ENCODE assay signal across 8 cellular contexts in the genomic region with DNA sequence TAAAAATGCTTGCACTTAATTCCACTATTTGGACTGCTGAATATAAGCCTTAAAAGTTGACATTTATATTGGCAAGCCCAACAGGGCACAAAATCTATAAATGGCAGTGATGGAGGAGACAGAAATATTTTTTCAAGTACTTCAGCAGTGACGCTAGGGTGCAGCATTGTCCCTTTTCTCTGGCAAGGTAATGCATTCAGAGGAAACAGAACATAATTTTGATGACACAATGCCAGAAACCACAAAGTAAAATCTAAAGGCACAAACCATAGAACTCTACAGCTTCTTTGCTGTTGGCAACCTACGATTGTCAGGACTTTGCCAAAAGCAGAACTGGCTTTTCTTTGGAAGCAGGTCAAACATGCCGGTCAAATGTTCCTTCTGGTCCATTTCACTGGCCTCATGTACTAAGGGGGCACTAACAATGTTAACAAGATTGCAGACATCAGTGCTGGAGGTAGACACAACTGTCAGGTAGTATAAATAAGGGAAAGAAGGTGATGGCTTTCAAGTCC. TPM values are rescaled to one million over a fixed set of nuclear protein-coding genes. Genes with fewer than 3 reads are reported as not detected.
DNase-seq lines count a peak whose midpoint lies in the region; ATAC-seq and TF ChIP-seq lines count a peak whose summit lies in the region.

No MANE protein-coding gene starts in this region.

- peak overlapping the region; percentile 56 for H3K4me3 Mint-ChIP-seq in natural killer cell
- peak overlapping the region; percentile 58 for H3K4me3 Mint-ChIP-seq in stimulated activated naive CD8-positive, alpha-beta T cell treated with anti-CD3 and anti-CD28 coated beads, Interleukin-15, Interleukin-2, amounts not matched to agents 100 ng/mL and 50 ng/mL, for 24 hours

- no peak for TF ChIP-seq POLR2A in erythroblast (IDR thresholded peaks at IDR 0.05; ENCODE audit: low read length)

- intact Hi-C loops in natural killer cell (cut with micrococcal nuclease) = loop anchor here (1.0 to 2.0 kb wide), 5 partner anchors 20 to 434 kb away; no protein-coding TSS in a partner anchor

- DNase-seq in COLO829 (ENCODE audit: low spot score) (peak; percentile 76), GM20000 (ENCODE audit: low spot score) (peak; percentile 62), HT-29 (ENCODE audit: low spot score) (peak; percentile 90), OCI-M1 (lab: John Stamatoyannopoulos, UW) (peak; percentile 100), activated T-cell treated with anti-CD3 and anti-CD28 coated beads for 24 hours (ENCODE audit: low read depth) (peak; percentile 71), erythroblast (lab: John Stamatoyannopoulos, UW) (peak; percentile 85 to 88), natural killer cell (peak; percentile 59)

- peak; percentile 83 to 93 (median 86) for ATAC-seq in natural killer cell

- peak overlapping the region; percentile 84 to 95 for H3K27ac Mint-ChIP-seq in natural killer cell
- H3K27ac Mint-ChIP-seq in stimulated activated naive CD8-positive, alpha-beta T cell treated with anti-CD3 and anti-CD28 coated beads, Interleukin-15, Interleukin-2, amounts not matched to agents 100 ng/mL and 50 ng/mL, for 24 hours = peak overlapping the region; percentile 96

- no peaks in the 10 kb centered on the region for H3K27me3 Mint-ChIP-seq in natural killer cell (ENCODE audit: low read depth in 2 of 2)
- no peaks in the 10 kb centered on the region for H3K27me3 Mint-ChIP-seq in stimulated activated naive CD8-positive, alpha-beta T cell treated with anti-CD3 and anti-CD28 coated beads, Interleukin-15, Interleukin-2, amounts not matched to agents 100 ng/mL and 50 ng/mL, for 24 hours

- peaks cover 40 to 41% of the 10 kb centered on the region in 2 donors for H3K4me1 Mint-ChIP-seq in natural killer cell
- H3K4me1 Mint-ChIP-seq in stimulated activated naive CD8-positive, alpha-beta T cell treated with anti-CD3 and anti-CD28 coated beads, Interleukin-15, Interleukin-2, amounts not matched to agents 100 ng/mL and 50 ng/mL, for 24 hours (ENCODE audit: low read depth) = peaks cover 53% of the 10 kb centered on the region

- peaks cover 5% of the 10 kb centered on the region for H3K36me3 Mint-ChIP-seq in natural killer cell
- H3K36me3 Mint-ChIP-seq in stimulated activated naive CD8-positive, alpha-beta T cell treated with anti-CD3 and anti-CD28 coated beads, Interleukin-15, Interleukin-2, amounts not matched to agents 100 ng/mL and 50 ng/mL, for 24 hours (ENCODE audit: low read depth) = peaks cover 73% of the 10 kb centered on the region

- TF ChIP-seq CTCF in GM20000 (IDR thresholded peaks at IDR 0.05; ENCODE audit: extremely low read depth, missing control alignments) (peak; percentile 41), natural killer cell (IDR thresholded peaks at IDR 0.05) (peak; percentile 88)

- no peaks in the 10 kb centered on the region for H3K9me3 Mint-ChIP-seq in natural killer cell
- no peaks in the 10 kb centered on the region for H3K9me3 Mint-ChIP-seq in stimulated activated naive CD8-positive, alpha-beta T cell treated with anti-CD3 and anti-CD28 coated beads, Interleukin-15, Interleukin-2, amounts not matched to agents 100 ng/mL and 50 ng/mL, for 24 hours

RNA-seq across cellular contexts. Expression of a gene that starts 30.9 kb away (rescaled TPM):
- 10.0 and 13.6 TPM in 2 replicates for total RNA-seq in HT-29 (2014; rRNA removed; shearing (Covaris generic))
- total RNA-seq in natural killer cell = 10 to 100 TPM; 68.5 to 75.1 (median 72.5) TPM

Comparison
In these comparisons a context has a peak if more than half of its experiments do, and no peak if none do; other contexts are left out.
1. Peak in every context shown above with its lines: DNase-seq and ATAC-seq.